In the genomic region with DNA sequence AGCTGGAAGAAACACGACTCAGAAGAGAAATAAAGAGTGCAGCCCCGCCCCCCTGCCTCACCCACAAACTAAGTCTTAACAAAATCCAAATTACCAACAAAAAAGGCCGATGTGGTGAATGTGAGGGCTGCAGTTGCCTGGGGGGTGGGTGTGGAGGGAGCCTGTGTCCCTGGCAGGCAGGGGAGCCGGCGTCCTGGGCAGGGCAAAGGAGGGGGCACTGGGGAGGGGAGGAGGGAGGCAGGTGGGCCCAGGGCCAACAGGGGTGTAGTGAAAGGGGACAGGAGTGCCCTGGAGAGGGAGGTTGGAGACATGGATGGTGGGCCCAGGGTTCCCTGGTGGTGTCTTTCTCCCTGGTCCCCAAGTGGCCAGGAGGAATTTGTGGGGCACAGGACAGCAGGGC, we compare ENCODE assay signal across 1 cellular context.
TF ChIP-seq lines count a peak whose summit lies in the region.

No MANE protein-coding gene starts in this region.

TF ChIP-seq in HEK293, 187 proteins besides CTCF, POLR2A, EP300 and RAD21 (continues in another document):
- TF ChIP-seq ZNF133 (tag by site-specific recombination; IDR thresholded peaks at IDR 0.05) (no peak), ZNF23 (tag by site-specific recombination; IDR thresholded peaks at IDR 0.05; ENCODE audit: borderline replicate concordance) (no peak), ZNF707 (tag by site-specific recombination; IDR thresholded peaks at IDR 0.05) (no peak), ZNF639 (tag by site-specific recombination; IDR thresholded peaks at IDR 0.05) (no peak), ZNF521 (tag by site-specific recombination; IDR thresholded peaks at IDR 0.05) (no peak), ZNF404 (tag by site-specific recombination; IDR thresholded peaks at IDR 0.05) (no peak), RBAK (tag by site-specific recombination; IDR thresholded peaks at IDR 0.05) (no peak), ZNF169 (tag by site-specific recombination; IDR thresholded peaks at IDR 0.05) (no peak), ZNF677 (tag by site-specific recombination; IDR thresholded peaks at IDR 0.05) (no peak), ZNF792 (tag by site-specific recombination; IDR thresholded peaks at IDR 0.05) (no peak), ZNF555 (tag by site-specific recombination; conservative IDR thresholded peaks at IDR 0.05) (no peak), ZNF544 (tag by site-specific recombination; IDR thresholded peaks at IDR 0.05) (no peak), ZNF747 (tag by site-specific recombination; IDR thresholded peaks at IDR 0.05) (no peak), SP7 (tag by site-specific recombination; IDR thresholded peaks at IDR 0.05) (no peak), ZNF311 (tag by site-specific recombination; IDR thresholded peaks at IDR 0.05; ENCODE audit: borderline replicate concordance) (no peak), ZBTB11 (tag by site-specific recombination; conservative IDR thresholded peaks at IDR 0.05; ENCODE audit: low read depth) (no peak), ZEB2 (tag by site-specific recombination; IDR thresholded peaks at IDR 0.05) (no peak), ZNF701 (tag by site-specific recombination; IDR thresholded peaks at IDR 0.05) (no peak), ZNF560 (tag by site-specific recombination; IDR thresholded peaks at IDR 0.05; ENCODE audit: borderline replicate concordance) (no peak), ZNF664 (tag by site-specific recombination; IDR thresholded peaks at IDR 0.05) (no peak), KLF1 (tag by site-specific recombination; IDR thresholded peaks at IDR 0.05) (peak; percentile 95), ZNF571 (tag by site-specific recombination; IDR thresholded peaks at IDR 0.05) (no peak), ZNF692 (tag by site-specific recombination; IDR thresholded peaks at IDR 0.05) (peak; percentile 84), ZIC2 (tag by site-specific recombination; IDR thresholded peaks at IDR 0.05) (0 out of 2 replicates have a peak, but pooled peaks have one; percentile 10), HOXD13 (CRISPR knock-in tag; IDR thresholded peaks at IDR 0.05; ENCODE audit: borderline replicate concordance) (no peak)
- TF ChIP-seq, protein P1, sequence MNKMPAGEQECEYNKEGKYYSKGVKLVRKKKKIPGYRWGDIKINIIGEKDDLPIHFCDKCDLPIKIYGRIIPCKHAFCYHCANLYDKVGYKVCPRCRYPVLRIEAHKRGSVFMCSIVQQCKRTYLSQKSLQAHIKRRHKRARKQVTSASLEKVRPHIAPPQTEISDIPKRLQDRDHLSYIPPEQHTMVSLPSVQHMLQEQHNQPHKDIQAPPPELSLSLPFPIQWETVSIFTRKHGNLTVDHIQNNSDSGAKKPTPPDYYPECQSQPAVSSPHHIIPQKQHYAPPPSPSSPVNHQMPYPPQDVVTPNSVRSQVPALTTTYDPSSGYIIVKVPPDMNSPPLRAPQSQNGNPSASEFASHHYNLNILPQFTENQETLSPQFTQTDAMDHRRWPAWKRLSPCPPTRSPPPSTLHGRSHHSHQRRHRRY (tag by site-specific recombination; IDR thresholded peaks at IDR 0.05), result no peak
- TF ChIP-seq, protein P2, sequence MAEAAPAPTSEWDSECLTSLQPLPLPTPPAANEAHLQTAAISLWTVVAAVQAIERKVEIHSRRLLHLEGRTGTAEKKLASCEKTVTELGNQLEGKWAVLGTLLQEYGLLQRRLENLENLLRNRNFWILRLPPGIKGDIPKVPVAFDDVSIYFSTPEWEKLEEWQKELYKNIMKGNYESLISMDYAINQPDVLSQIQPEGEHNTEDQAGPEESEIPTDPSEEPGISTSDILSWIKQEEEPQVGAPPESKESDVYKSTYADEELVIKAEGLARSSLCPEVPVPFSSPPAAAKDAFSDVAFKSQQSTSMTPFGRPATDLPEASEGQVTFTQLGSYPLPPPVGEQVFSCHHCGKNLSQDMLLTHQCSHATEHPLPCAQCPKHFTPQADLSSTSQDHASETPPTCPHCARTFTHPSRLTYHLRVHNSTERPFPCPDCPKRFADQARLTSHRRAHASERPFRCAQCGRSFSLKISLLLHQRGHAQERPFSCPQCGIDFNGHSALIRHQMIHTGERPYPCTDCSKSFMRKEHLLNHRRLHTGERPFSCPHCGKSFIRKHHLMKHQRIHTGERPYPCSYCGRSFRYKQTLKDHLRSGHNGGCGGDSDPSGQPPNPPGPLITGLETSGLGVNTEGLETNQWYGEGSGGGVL (tag by site-specific recombination; IDR thresholded peaks at IDR 0.05), result peak; percentile 60; the same call in 1 of the 2 replicates
- TF ChIP-seq, protein P3, sequence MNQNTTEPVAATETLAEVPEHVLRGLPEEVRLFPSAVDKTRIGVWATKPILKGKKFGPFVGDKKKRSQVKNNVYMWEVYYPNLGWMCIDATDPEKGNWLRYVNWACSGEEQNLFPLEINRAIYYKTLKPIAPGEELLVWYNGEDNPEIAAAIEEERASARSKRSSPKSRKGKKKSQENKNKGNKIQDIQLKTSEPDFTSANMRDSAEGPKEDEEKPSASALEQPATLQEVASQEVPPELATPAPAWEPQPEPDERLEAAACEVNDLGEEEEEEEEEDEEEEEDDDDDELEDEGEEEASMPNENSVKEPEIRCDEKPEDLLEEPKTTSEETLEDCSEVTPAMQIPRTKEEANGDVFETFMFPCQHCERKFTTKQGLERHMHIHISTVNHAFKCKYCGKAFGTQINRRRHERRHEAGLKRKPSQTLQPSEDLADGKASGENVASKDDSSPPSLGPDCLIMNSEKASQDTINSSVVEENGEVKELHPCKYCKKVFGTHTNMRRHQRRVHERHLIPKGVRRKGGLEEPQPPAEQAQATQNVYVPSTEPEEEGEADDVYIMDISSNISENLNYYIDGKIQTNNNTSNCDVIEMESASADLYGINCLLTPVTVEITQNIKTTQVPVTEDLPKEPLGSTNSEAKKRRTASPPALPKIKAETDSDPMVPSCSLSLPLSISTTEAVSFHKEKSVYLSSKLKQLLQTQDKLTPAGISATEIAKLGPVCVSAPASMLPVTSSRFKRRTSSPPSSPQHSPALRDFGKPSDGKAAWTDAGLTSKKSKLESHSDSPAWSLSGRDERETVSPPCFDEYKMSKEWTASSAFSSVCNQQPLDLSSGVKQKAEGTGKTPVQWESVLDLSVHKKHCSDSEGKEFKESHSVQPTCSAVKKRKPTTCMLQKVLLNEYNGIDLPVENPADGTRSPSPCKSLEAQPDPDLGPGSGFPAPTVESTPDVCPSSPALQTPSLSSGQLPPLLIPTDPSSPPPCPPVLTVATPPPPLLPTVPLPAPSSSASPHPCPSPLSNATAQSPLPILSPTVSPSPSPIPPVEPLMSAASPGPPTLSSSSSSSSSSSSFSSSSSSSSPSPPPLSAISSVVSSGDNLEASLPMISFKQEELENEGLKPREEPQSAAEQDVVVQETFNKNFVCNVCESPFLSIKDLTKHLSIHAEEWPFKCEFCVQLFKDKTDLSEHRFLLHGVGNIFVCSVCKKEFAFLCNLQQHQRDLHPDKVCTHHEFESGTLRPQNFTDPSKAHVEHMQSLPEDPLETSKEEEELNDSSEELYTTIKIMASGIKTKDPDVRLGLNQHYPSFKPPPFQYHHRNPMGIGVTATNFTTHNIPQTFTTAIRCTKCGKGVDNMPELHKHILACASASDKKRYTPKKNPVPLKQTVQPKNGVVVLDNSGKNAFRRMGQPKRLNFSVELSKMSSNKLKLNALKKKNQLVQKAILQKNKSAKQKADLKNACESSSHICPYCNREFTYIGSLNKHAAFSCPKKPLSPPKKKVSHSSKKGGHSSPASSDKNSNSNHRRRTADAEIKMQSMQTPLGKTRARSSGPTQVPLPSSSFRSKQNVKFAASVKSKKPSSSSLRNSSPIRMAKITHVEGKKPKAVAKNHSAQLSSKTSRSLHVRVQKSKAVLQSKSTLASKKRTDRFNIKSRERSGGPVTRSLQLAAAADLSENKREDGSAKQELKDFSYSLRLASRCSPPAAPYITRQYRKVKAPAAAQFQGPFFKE (tag by site-specific recombination; IDR thresholded peaks at IDR 0.05; ENCODE audit: borderline replicate concordance), result no peak
- TF ChIP-seq, protein P4, sequence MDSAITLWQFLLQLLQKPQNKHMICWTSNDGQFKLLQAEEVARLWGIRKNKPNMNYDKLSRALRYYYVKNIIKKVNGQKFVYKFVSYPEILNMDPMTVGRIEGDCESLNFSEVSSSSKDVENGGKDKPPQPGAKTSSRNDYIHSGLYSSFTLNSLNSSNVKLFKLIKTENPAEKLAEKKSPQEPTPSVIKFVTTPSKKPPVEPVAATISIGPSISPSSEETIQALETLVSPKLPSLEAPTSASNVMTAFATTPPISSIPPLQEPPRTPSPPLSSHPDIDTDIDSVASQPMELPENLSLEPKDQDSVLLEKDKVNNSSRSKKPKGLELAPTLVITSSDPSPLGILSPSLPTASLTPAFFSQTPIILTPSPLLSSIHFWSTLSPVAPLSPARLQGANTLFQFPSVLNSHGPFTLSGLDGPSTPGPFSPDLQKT (IDR thresholded peaks at IDR 0.05; ENCODE audit: borderline replicate concordance, low read depth, low read length), result no peak
- TF ChIP-seq, protein P5, sequence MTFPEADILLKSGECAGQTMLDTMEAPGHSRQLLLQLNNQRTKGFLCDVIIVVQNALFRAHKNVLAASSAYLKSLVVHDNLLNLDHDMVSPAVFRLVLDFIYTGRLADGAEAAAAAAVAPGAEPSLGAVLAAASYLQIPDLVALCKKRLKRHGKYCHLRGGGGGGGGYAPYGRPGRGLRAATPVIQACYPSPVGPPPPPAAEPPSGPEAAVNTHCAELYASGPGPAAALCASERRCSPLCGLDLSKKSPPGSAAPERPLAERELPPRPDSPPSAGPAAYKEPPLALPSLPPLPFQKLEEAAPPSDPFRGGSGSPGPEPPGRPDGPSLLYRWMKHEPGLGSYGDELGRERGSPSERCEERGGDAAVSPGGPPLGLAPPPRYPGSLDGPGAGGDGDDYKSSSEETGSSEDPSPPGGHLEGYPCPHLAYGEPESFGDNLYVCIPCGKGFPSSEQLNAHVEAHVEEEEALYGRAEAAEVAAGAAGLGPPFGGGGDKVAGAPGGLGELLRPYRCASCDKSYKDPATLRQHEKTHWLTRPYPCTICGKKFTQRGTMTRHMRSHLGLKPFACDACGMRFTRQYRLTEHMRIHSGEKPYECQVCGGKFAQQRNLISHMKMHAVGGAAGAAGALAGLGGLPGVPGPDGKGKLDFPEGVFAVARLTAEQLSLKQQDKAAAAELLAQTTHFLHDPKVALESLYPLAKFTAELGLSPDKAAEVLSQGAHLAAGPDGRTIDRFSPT (tag by site-specific recombination; IDR thresholded peaks at IDR 0.05), result 0 out of 2 replicates have a peak, but pooled peaks have one; percentile 10
- TF ChIP-seq, protein P6, sequence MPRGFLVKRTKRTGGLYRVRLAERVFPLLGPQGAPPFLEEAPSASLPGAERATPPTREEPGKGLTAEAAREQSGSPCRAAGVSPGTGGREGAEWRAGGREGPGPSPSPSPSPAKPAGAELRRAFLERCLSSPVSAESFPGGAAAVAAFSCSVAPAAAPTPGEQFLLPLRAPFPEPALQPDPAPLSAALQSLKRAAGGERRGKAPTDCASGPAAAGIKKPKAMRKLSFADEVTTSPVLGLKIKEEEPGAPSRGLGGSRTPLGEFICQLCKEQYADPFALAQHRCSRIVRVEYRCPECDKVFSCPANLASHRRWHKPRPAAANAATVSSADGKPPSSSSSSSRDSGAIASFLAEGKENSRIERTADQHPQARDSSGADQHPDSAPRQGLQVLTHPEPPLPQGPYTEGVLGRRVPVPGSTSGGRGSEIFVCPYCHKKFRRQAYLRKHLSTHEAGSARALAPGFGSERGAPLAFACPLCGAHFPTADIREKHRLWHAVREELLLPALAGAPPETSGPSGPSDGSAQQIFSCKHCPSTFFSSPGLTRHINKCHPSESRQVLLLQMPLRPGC (tag by site-specific recombination; IDR thresholded peaks at IDR 0.05), result no peak
- TF ChIP-seq, protein P7, sequence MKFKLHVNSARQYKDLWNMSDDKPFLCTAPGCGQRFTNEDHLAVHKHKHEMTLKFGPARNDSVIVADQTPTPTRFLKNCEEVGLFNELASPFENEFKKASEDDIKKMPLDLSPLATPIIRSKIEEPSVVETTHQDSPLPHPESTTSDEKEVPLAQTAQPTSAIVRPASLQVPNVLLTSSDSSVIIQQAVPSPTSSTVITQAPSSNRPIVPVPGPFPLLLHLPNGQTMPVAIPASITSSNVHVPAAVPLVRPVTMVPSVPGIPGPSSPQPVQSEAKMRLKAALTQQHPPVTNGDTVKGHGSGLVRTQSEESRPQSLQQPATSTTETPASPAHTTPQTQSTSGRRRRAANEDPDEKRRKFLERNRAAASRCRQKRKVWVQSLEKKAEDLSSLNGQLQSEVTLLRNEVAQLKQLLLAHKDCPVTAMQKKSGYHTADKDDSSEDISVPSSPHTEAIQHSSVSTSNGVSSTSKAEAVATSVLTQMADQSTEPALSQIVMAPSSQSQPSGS (tag by site-specific recombination; IDR thresholded peaks at IDR 0.05; ENCODE audit: low read depth), result no peak
